Comparison of ENCODE assay signal across 1 cellular context in the genomic region with DNA sequence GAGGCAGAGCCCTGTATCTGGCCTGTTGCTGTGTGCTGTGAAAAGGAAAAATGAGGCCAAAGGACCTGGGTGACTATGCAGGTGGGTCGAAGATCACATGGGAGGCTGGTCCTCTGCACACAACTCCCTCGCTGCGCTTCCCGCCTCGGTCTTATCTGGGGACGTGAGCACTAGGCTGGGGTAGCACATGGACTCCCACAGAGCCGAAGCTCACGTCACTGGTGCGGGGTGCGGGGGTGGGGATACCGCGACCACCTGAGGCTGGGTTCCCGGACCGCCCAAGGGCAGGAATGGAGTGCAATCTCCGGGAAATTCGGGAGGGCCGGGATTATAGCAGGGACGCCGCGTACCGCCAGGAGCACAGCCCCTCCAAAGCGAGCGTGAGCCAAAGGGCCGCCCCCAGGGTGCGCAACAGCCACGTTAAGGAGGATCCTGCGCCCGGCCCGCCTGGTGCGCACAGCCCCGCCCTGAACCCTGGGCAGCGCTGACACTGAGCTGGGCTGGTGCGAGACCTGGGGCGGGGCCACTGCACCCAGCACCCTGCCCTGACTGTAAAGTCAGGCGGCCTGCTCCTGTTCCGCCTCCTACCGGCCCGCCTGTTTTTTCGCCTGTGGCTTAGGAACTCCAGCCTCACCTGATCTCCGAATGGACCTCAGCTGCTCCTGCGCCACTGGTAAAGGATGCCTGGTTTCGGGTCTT.
TF ChIP-seq lines count a peak whose summit lies in the region.

No MANE protein-coding gene starts in this region.

TF ChIP-seq in GM12878, 131 proteins besides CTCF, POLR2A, EP300 and RAD21:
- TF ChIP-seq GATAD2B (conservative IDR thresholded peaks at IDR 0.05; ENCODE audit: low read depth) (0 out of 2 replicates have a peak, but pooled peaks have one; percentile 37), BACH1 (IDR thresholded peaks at IDR 0.05; ENCODE audit: borderline replicate concordance) (no peak), LARP7 (IDR thresholded peaks at IDR 0.05) (peak; percentile 57), BHLHE40 (IDR thresholded peaks at IDR 0.05; ENCODE audit: borderline replicate concordance in 1 of 2, low read depth in 2 of 2, low read length in 1 of 2) (peak in 1 of 2 experiments; percentile 24; a peak in 1 of 4 replicates), JUNB (IDR thresholded peaks at IDR 0.05) (no peak), NR2C2 (IDR thresholded peaks at IDR 0.05; ENCODE audit: borderline replicate concordance, control insufficient read depth, insufficient read length, low read depth) (no peak), IKZF1 (conservative IDR thresholded peaks at IDR 0.05) (peak; percentile 42; the same call in 1 of the 2 replicates), HDAC6 (IDR thresholded peaks at IDR 0.05; ENCODE audit: unreplicated experiment) (no peak)
